Comparison of ENCODE assay signal across 20 cellular contexts in the genomic region with DNA sequence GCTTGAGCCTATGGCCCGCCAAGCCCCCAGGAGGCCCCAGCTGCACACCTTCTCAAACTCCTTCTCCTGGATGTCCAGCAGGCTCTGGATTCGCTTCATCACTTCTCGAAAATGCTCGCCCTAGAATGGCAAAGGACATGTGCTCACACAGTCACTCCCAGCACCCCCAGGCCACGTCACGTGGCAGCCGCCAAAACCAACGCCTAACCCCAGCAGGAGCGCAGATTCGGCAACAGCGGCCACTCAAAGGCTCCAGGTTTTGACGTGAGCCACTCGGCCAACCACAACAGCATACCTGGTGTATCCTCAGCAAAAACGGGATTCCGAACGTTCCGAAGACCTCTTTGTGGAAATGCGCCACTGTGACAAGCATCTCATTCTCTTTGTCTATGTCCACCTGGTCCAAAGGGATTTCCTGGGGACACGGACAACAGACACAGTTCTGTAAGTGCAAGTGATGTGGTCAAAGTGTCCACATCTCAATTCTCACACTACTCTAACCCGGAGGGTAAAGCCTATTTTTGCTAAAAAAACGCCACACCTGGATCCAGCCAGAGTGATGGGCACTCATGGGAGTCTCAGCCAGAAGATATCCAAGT. TPM values are rescaled to one million over a fixed set of nuclear protein-coding genes. Genes with fewer than 3 reads are reported as not detected.
"Had no signal": no experiment of that assay in that cellular context is flagged by ENCODE, and none has a peak within 500 bp of the region (broad histone marks: within the 10 kb centered on the region; RNA-seq: fewer than 3 reads in every experiment).

No MANE protein-coding gene starts in this region.

- H3K4me3 Mint-ChIP-seq: activated CD8-positive, alpha-beta T cell treated with anti-CD3 and anti-CD28 coated beads for 36 hours; activated naive CD4-positive, alpha-beta T cell treated with anti-CD3 and anti-CD28 coated beads for 36 hours; activated T-helper 1 cell treated with anti-CD3 and anti-CD28 coated beads, Interleukin-12 subunit alpha, Interleukin-12 subunit beta, Interleukin-2, Interleukin-4 antibody, amounts not matched to agents 30 ng/mL and 10 ng/mL and 1 ng/mL, durations not matched to agents 14 hours and 24 hours and 36 hours; stimulated activated effector memory CD8-positive, alpha-beta T cell treated with anti-CD3 and anti-CD28 coated beads, Interleukin-12 subunit alpha, Interleukin-12 subunit beta, amount 100 ng/mL, for 72 hours had no signal

- H3K4me1 ChIP-seq: colonic mucosa, right atrium auricular region, tibial nerve had no signal

- H3K4me2 ChIP-seq: smooth muscle cell had no signal

- H3K27me3 Mint-ChIP-seq: activated CD8-positive, alpha-beta T cell treated with anti-CD3 and anti-CD28 coated beads for 36 hours had no signal

- H3K4me3 ChIP-seq: colonic mucosa, left ventricle myocardium inferior, right atrium auricular region, smooth muscle cell, tibial nerve had no signal

- H3K9me3 Mint-ChIP-seq: activated CD8-positive, alpha-beta T cell treated with anti-CD3 and anti-CD28 coated beads for 36 hours; activated naive CD4-positive, alpha-beta T cell treated with anti-CD3 and anti-CD28 coated beads for 36 hours; activated T-helper 1 cell treated with anti-CD3 and anti-CD28 coated beads, Interleukin-12 subunit alpha, Interleukin-12 subunit beta, Interleukin-2, Interleukin-4 antibody, amounts not matched to agents 30 ng/mL and 10 ng/mL and 1 ng/mL, durations not matched to agents 14 hours and 24 hours and 36 hours; stimulated activated effector memory CD8-positive, alpha-beta T cell treated with anti-CD3 and anti-CD28 coated beads, Interleukin-12 subunit alpha, Interleukin-12 subunit beta, amount 100 ng/mL, for 72 hours had no signal

- ATAC-seq: activated CD8-positive, alpha-beta T cell treated with anti-CD3 and anti-CD28 coated beads for 36 hours; stimulated activated effector memory CD8-positive, alpha-beta T cell treated with anti-CD3 and anti-CD28 coated beads, Interleukin-12 subunit alpha, Interleukin-12 subunit beta, amount 100 ng/mL, for 72 hours had no signal

- H3K27ac Mint-ChIP-seq: activated CD8-positive, alpha-beta T cell treated with anti-CD3 and anti-CD28 coated beads for 36 hours; activated naive CD4-positive, alpha-beta T cell treated with anti-CD3 and anti-CD28 coated beads for 36 hours; activated T-helper 1 cell treated with anti-CD3 and anti-CD28 coated beads, Interleukin-12 subunit alpha, Interleukin-12 subunit beta, Interleukin-2, Interleukin-4 antibody, amounts not matched to agents 30 ng/mL and 10 ng/mL and 1 ng/mL, durations not matched to agents 14 hours and 24 hours and 36 hours; stimulated activated effector memory CD8-positive, alpha-beta T cell treated with anti-CD3 and anti-CD28 coated beads, Interleukin-12 subunit alpha, Interleukin-12 subunit beta, amount 100 ng/mL, for 72 hours had no signal

- H3K27me3 ChIP-seq: colonic mucosa, neutrophil, right atrium auricular region, tibial nerve had no signal

- H3K9me3 ChIP-seq: colonic mucosa, left ventricle myocardium inferior, neutrophil, right atrium auricular region, tibial nerve had no signal

- DNase-seq: activated CD4-positive, CD25-positive, alpha-beta regulatory T cell treated with anti-CD3 and anti-CD28 coated beads, Interleukin-2, amount 50 U/mL, for 72 hours; activated CD8-positive, alpha-beta memory T cell treated with anti-CD3 and anti-CD28 coated beads, Interleukin-2, amount 50 U/mL, for 4 hours; activated CD8-positive, alpha-beta T cell treated with anti-CD3 and anti-CD28 coated beads for 36 hours; activated naive CD4-positive, alpha-beta T cell treated with anti-CD3 and anti-CD28 coated beads for 36 hours; anterior cingulate cortex; colonic mucosa; effector CD4-positive, alpha-beta T cell; foreskin melanocyte; islet precursor cell; left ventricle myocardium inferior; T-helper 9 cell had no signal

- H3K27ac ChIP-seq: colonic mucosa, left ventricle myocardium inferior, neutrophil, right atrium auricular region, tibial nerve had no signal

RNA-seq across cellular contexts. Expression of gene LITAFD, which starts 12.7 kb away (rescaled TPM):
- total RNA-seq: activated CD8-positive, alpha-beta T cell treated with anti-CD3 and anti-CD28 coated beads for 36 hours; activated naive CD4-positive, alpha-beta T cell treated with anti-CD3 and anti-CD28 coated beads for 36 hours; activated T-helper 1 cell treated with anti-CD3 and anti-CD28 coated beads, Interleukin-12 subunit alpha, Interleukin-12 subunit beta, Interleukin-2, Interleukin-4 antibody, amounts not matched to agents 30 ng/mL and 10 ng/mL and 1 ng/mL, durations not matched to agents 14 hours and 24 hours and 36 hours; bronchial epithelial cell; colonic mucosa; left ventricle myocardium inferior; myocyte; right atrium auricular region; smooth muscle cell; subcutaneous adipose tissue; tibial nerve had no signal
- polyA plus RNA-seq: smooth muscle cell had no signal
